20 cellular contexts compared by ENCODE assay signal in genomic region chr6:143213977-143214376, GRCh38.
DNase-seq lines count a peak whose midpoint lies in the region; FAIRE-seq and TF ChIP-seq lines count a peak whose summit lies in the region.
"Had no signal": no experiment of that assay in that cellular context is flagged by ENCODE, and none has a peak within 500 bp of the region (broad histone marks: within the 10 kb centered on the region; RNA-seq: fewer than 3 reads in every experiment).

No MANE protein-coding gene starts in this region.

- no peak overlapping the region for H3K4me2 ChIP-seq in GM23248 (ENCODE audit: unreplicated experiment)
- H3K4me2 ChIP-seq: BLaER1, GM23338 had no signal

- H3K4me3 ChIP-seq in left ventricle myocardium inferior = no peak overlapping the region
- H3K4me3 ChIP-seq in GM23248 = no peak overlapping the region
- no peak overlapping the region for H3K4me3 ChIP-seq in fibroblast of the aortic adventitia (ENCODE audit: low read depth, low read length)
- no peak overlapping the region for H3K4me3 ChIP-seq in brain microvascular endothelial cell (ENCODE audit: low read depth, low read length)
- H3K4me3 ChIP-seq: BLaER1, GM12878, GM23338 had no signal

- no peak for FAIRE-seq in RCC 7860 (lab: Jason Lieb, UNC)
- FAIRE-seq: GM19239 had no signal

- no peaks in the 10 kb centered on the region for H3K79me2 ChIP-seq in GM23248 (ENCODE audit: insufficient read depth)

- peaks cover 58% of the 10 kb centered on the region for H3K4me1 ChIP-seq in left ventricle myocardium inferior
- no peaks in the 10 kb centered on the region for H3K4me1 ChIP-seq in GM23248 (ENCODE audit: insufficient read depth)
- H3K4me1 ChIP-seq: BLaER1, Caco-2 had no signal

- H3K27me3 ChIP-seq in left ventricle myocardium inferior (ENCODE audit: low read depth) = no peaks in the 10 kb centered on the region
- no peaks in the 10 kb centered on the region for H3K27me3 ChIP-seq in GM23248 (replicated peaks; ENCODE audit: insufficient read depth)
- no peaks in the 10 kb centered on the region for H3K27me3 ChIP-seq in brain microvascular endothelial cell (replicated peaks)
- H3K27me3 ChIP-seq: BLaER1 had no signal

- H4K20me1 ChIP-seq in GM23248 (ENCODE audit: insufficient read depth) = no peaks in the 10 kb centered on the region
- H4K20me1 ChIP-seq: BLaER1 had no signal

- TF ChIP-seq CTCF in left ventricle myocardium inferior (IDR thresholded peaks at IDR 0.05; ENCODE audit: borderline replicate concordance) (no peak), fibroblast of the aortic adventitia (IDR thresholded peaks at IDR 0.05; ENCODE audit: insufficient read depth, low read length) (no peak), brain microvascular endothelial cell (IDR thresholded peaks at IDR 0.05; ENCODE audit: low read depth, low read length, missing control alignments) (no peak)

- intact Hi-C loops in left ventricle myocardium inferior (cut with micrococcal nuclease) (no loop called here), cardiac septum (cut with DNase I) (no loop called here)

- no peak for DNase-seq in left ventricle myocardium inferior
- DNase-seq in cardiac septum (ENCODE audit: low spot score) = no peak
- DNase-seq in GM23248 = peak; percentile 23
- DNase-seq in fibroblast of the aortic adventitia (ENCODE audit: low read depth) = peak; percentile 74
- DNase-seq in RCC 7860 (ENCODE audit: low spot score) = no peak
- DNase-seq in germinal center (ENCODE audit: low spot score) = no peak
- no peak for DNase-seq in brain microvascular endothelial cell
- DNase-seq: Caco-2; CD4-positive, CD25-positive, alpha-beta regulatory T cell; CD8-positive, alpha-beta T cell; DMS153; DND-41; EL; GDM1; H9 had no signal

- H3K9me3 ChIP-seq in left ventricle myocardium inferior (replicated peaks) (no peaks in the 10 kb centered on the region), GM23248 (ENCODE audit: low read depth) (no peaks in the 10 kb centered on the region)
- H3K9me3 ChIP-seq: BLaER1, Caco-2 had no signal

- no peaks in the 10 kb centered on the region for H3K9me2 ChIP-seq in GM23248 (ENCODE audit: insufficient read depth)

- H3K27ac ChIP-seq in left ventricle myocardium inferior (replicated peaks) (peak overlapping the region; percentile 39), GM23248 (no peak overlapping the region), brain microvascular endothelial cell (no peak overlapping the region)
- H3K27ac ChIP-seq: BLaER1, C4-2B had no signal

- in situ Hi-C loops in GM23248 (cut with MboI) = no loop called here
- in situ Hi-C loops in brain microvascular endothelial cell (cut with HindIII; ENCODE audit: low pct_ligation_motif_present, low sequenced_read_pairs) = no loop called here

- no peak overlapping the region for H2AFZ ChIP-seq in GM23248
- H2AFZ ChIP-seq: GM23338 had no signal

- WGBS in GM23248 (ENCODE audit: low coverage in 1 of 2, low lambda C conversion rate in 2 of 2, missing lambda C conversion rate in 2 of 2), 2 experiments = 16 to 20% methylated on average over 3 of the region's 3 CpGs

- H3K36me3 ChIP-seq in left ventricle myocardium inferior (no peaks in the 10 kb centered on the region), GM23248 (ENCODE audit: low read depth) (no peaks in the 10 kb centered on the region), brain microvascular endothelial cell (replicated peaks) (no peaks in the 10 kb centered on the region)
- H3K36me3 ChIP-seq: BLaER1 had no signal

- H3F3A ChIP-seq in GM23248 (ENCODE audit: insufficient read depth) = no peaks in the 10 kb centered on the region

- no peak overlapping the region for H3K9ac ChIP-seq in GM23248
- H3K9ac ChIP-seq: BLaER1 had no signal

Comparison
In these comparisons a context has a peak if more than half of its experiments do, and no peak if none do; other contexts are left out.
1. DNase-seq: peak in GM23248 (single experiment) and fibroblast of the aortic adventitia (single experiment); none in left ventricle myocardium inferior (single experiment), cardiac septum (single experiment), RCC 7860 (single experiment), germinal center (single experiment) and brain microvascular endothelial cell (single experiment).